Comparison of ENCODE assay signal across 23 cellular contexts in genomic region chr4:117549624-117550023, GRCh38.
"Had no signal": no experiment of that assay in that cellular context is flagged by ENCODE, and none has a peak within 500 bp of the region (broad histone marks: within the 10 kb centered on the region; RNA-seq: fewer than 3 reads in every experiment).

No MANE protein-coding gene starts in this region.

- ATAC-seq: foreskin keratinocyte; left cardiac atrium; left ventricle myocardium superior; naive thymus-derived CD4-positive, alpha-beta T cell; stimulated activated memory B cell treated with anti-CD40 and anti-IgM and Interleukin-4, amounts not matched to agents 10 μg/mL and 1 μg/mL and 100 μg/mL, for 72 hours had no signal

- H3K9me3 ChIP-seq: ovary, tibial artery, upper lobe of left lung, uterus had no signal

- H3K27ac Mint-ChIP-seq: naive thymus-derived CD4-positive, alpha-beta T cell; progenitor cell of endocrine pancreas; stimulated activated memory B cell treated with anti-CD40 and anti-IgM and Interleukin-4, amounts not matched to agents 10 μg/mL and 1 μg/mL and 100 μg/mL, for 72 hours; stimulated activated naive CD8-positive, alpha-beta T cell treated with anti-CD3 and anti-CD28 coated beads, Interleukin-15, Interleukin-2, amounts not matched to agents 100 ng/mL and 50 ng/mL, for 24 hours had no signal

- DNase-seq: cortex of kidney; dorsolateral prefrontal cortex; effector CD8-positive, alpha-beta T cell; foreskin keratinocyte; kidney; left cardiac atrium; left ventricle myocardium superior; naive thymus-derived CD4-positive, alpha-beta T cell; ovary; spleen; stimulated activated CD4-positive, alpha-beta T cell treated with anti-CD3 and anti-CD28 coated beads, Interleukin-15, amount 100 ng/mL, for 24 hours; stimulated activated CD4-positive, alpha-beta T cell treated with anti-CD3 and anti-CD28 coated beads, Interleukin-1b, Interleukin-23, amount 100 ng/mL, for 48 hours; stimulated activated CD4-positive, alpha-beta T cell treated with anti-CD3 and anti-CD28 coated beads, Interleukin-4, amount 100 ng/mL, for 24 hours; tibial artery; upper lobe of left lung; uterus had no signal

- H3K79me2 ChIP-seq: hepatocyte had no signal

- H3K27ac ChIP-seq: dorsolateral prefrontal cortex, epithelial cell of prostate, foreskin keratinocyte, hepatocyte, ovary, spleen, tibial artery, upper lobe of left lung, uterus had no signal

- H3K4me1 ChIP-seq: foreskin keratinocyte, spleen, tibial artery, upper lobe of left lung, uterus had no signal

- H3K4me3 ChIP-seq: hepatocyte, lung, ovary, spleen, tibial artery, upper lobe of left lung, uterus had no signal

- H3K36me3 ChIP-seq: ovary, spleen, tibial artery, upper lobe of left lung, uterus had no signal

- H3K4me1 Mint-ChIP-seq: naive thymus-derived CD4-positive, alpha-beta T cell; stimulated activated memory B cell treated with anti-CD40 and anti-IgM and Interleukin-4, amounts not matched to agents 10 μg/mL and 1 μg/mL and 100 μg/mL, for 72 hours had no signal

- H3K4me2 ChIP-seq: hepatocyte had no signal

- H3K27me3 ChIP-seq: dorsolateral prefrontal cortex, foreskin keratinocyte, hepatocyte, ovary, spleen, tibial artery, upper lobe of left lung, uterus had no signal

- H3K27me3 Mint-ChIP-seq: naive thymus-derived CD4-positive, alpha-beta T cell; progenitor cell of endocrine pancreas; stimulated activated memory B cell treated with anti-CD40 and anti-IgM and Interleukin-4, amounts not matched to agents 10 μg/mL and 1 μg/mL and 100 μg/mL, for 72 hours; stimulated activated naive CD8-positive, alpha-beta T cell treated with anti-CD3 and anti-CD28 coated beads, Interleukin-15, Interleukin-2, amounts not matched to agents 100 ng/mL and 50 ng/mL, for 24 hours had no signal

- H2AFZ ChIP-seq: hepatocyte had no signal

- H3K4me3 Mint-ChIP-seq: naive thymus-derived CD4-positive, alpha-beta T cell; neural crest cell; stimulated activated memory B cell treated with anti-CD40 and anti-IgM and Interleukin-4, amounts not matched to agents 10 μg/mL and 1 μg/mL and 100 μg/mL, for 72 hours; stimulated activated naive CD8-positive, alpha-beta T cell treated with anti-CD3 and anti-CD28 coated beads, Interleukin-15, Interleukin-2, amounts not matched to agents 100 ng/mL and 50 ng/mL, for 24 hours had no signal

- H3K36me3 Mint-ChIP-seq: naive thymus-derived CD4-positive, alpha-beta T cell; stimulated activated memory B cell treated with anti-CD40 and anti-IgM and Interleukin-4, amounts not matched to agents 10 μg/mL and 1 μg/mL and 100 μg/mL, for 72 hours had no signal
